In the genomic region with DNA sequence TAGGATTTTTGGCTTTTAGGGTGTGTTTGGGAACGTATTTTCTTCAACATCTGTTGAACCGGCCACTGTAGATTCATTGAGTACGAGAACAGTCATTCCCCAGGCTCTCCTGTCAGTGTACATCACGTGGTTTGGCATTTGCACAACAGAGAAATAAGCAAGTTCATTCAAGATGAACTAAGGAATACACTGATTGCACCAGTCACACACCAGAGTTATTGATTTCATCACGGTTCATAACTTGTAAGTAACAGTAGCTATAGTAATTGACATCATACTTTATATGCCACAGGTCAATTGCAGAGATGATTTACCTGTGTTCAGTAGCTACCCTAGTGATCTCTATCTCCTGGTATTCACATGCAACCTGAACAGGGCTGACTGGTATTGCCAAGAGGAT, we compare ENCODE assay signal across 26 cellular contexts.
"Had no signal": no experiment of that assay in that cellular context is flagged by ENCODE, and none has a peak within 500 bp of the region (broad histone marks: within the 10 kb centered on the region; RNA-seq: fewer than 3 reads in every experiment).

No MANE protein-coding gene starts in this region.

- H3K4me3 ChIP-seq: colonic mucosa, esophagus squamous epithelium, gastrocnemius medialis, heart right ventricle, left ventricle myocardium inferior, lower lobe of right lung, neural progenitor cell, ovary, suprapubic skin, thyroid gland, upper lobe of right lung, vagina had no signal

- H3K27me3 ChIP-seq: colonic mucosa, esophagus squamous epithelium, gastrocnemius medialis, neural progenitor cell, ovary, suprapubic skin, thyroid gland, vagina had no signal

- H3K9ac ChIP-seq: neural progenitor cell had no signal

- H3K4me1 ChIP-seq: colonic mucosa, esophagus squamous epithelium, gastrocnemius medialis, heart right ventricle, left ventricle myocardium inferior, lower lobe of right lung, neural progenitor cell, suprapubic skin, thyroid gland, upper lobe of right lung, vagina had no signal

- H3K27ac ChIP-seq: colonic mucosa, esophagus squamous epithelium, gastrocnemius medialis, heart right ventricle, left ventricle myocardium inferior, lower lobe of right lung, neural progenitor cell, ovary, suprapubic skin, thyroid gland, upper lobe of right lung, vagina had no signal

- H3K36me3 ChIP-seq: colonic mucosa, esophagus squamous epithelium, gastrocnemius medialis, heart right ventricle, left ventricle myocardium inferior, lower lobe of right lung, neural progenitor cell, ovary, suprapubic skin, thyroid gland, upper lobe of right lung, vagina had no signal

- DNase-seq: cerebellar nuclear complex; colonic mucosa; effector CD4-positive, alpha-beta T cell; endodermal cell; esophagus squamous epithelium; gastrocnemius medialis; heart right ventricle; hypothalamus; left ventricle myocardium inferior; lower lobe of right lung; mesenchymal stem cell; midbrain; nucleus accumbens; ovary; right cardiac atrium; small intestine; stimulated activated CD4-positive, alpha-beta T cell treated with anti-CD3 and anti-CD28 coated beads, Interleukin-2, amount 100 ng/mL, for 48 hours; stimulated activated CD8-positive, alpha-beta memory T cell treated with anti-CD3 and anti-CD28 coated beads, Interleukin-4, amount 100 ng/mL, for 48 hours; stimulated activated naive CD8-positive, alpha-beta T cell treated with anti-CD3 and anti-CD28 coated beads, Interleukin-15, Interleukin-2, amounts not matched to agents 100 U/mL and 50 U/mL, for 24 hours; thyroid gland; upper lobe of right lung had no signal

- ATAC-seq: gastrocnemius medialis; heart right ventricle; lower lobe of right lung; natural killer cell treated with Interleukin-12 subunit alpha and Interleukin-12 subunit beta and Interleukin-15 and Interleukin-18, amount 100 ng/mL, for 72 hours; right cardiac atrium; stimulated activated effector memory CD8-positive, alpha-beta T cell treated with anti-CD3 and anti-CD28 coated beads, Interleukin-12 subunit alpha, Interleukin-12 subunit beta, amount 100 ng/mL, for 72 hours; stimulated activated naive CD8-positive, alpha-beta T cell treated with anti-CD3 and anti-CD28 coated beads, Interleukin-15, Interleukin-2, amounts not matched to agents 100 U/mL and 50 U/mL, for 24 hours; upper lobe of right lung had no signal

- H2AFZ ChIP-seq: neural progenitor cell had no signal

- H3K4me2 ChIP-seq: neural progenitor cell had no signal

- H3K9me3 ChIP-seq: colonic mucosa, esophagus squamous epithelium, gastrocnemius medialis, heart right ventricle, left ventricle myocardium inferior, lower lobe of right lung, ovary, suprapubic skin, thyroid gland, upper lobe of right lung, vagina had no signal
